ENCODE assay signal across 18 cellular contexts in genomic region chr5:6550628-6551027, GRCh38.
A peak's percentile ranks its signal among the peaks of the same experiment; 100 is the strongest.
DNase-seq lines count a peak whose midpoint lies in the region; ATAC-seq and TF ChIP-seq lines count a peak whose summit lies in the region.
"Had no signal": no experiment of that assay in that cellular context is flagged by ENCODE, and none has a peak within 500 bp of the region (broad histone marks: within the 10 kb centered on the region; RNA-seq: fewer than 3 reads in every experiment).

No MANE protein-coding gene starts in this region.

- peaks cover 9% of the 10 kb centered on the region for H3K4me1 Mint-ChIP-seq in osteocyte (ENCODE audit: unreplicated experiment)

- peaks cover 0 to 7% (median 2%) of the 10 kb centered on the region in 4 donors for H3K4me1 ChIP-seq in esophagus muscularis mucosa
- peaks cover 23% of the 10 kb centered on the region in 2 donors for H3K4me1 ChIP-seq in gastrocnemius medialis

- H3K27me3 ChIP-seq in esophagus muscularis mucosa (peaks cover 0 to 8% (median 0%) of the 10 kb centered on the region in 4 donors), gastrocnemius medialis (no peaks in the 10 kb centered on the region)

- TF ChIP-seq POLR2A in esophagus muscularis mucosa (IDR thresholded peaks at IDR 0.05; ENCODE audit: low read depth) = no peak
- TF ChIP-seq POLR2A in gastrocnemius medialis (IDR thresholded peaks at IDR 0.05) = no peak

- no peaks in the 10 kb centered on the region for H3K9me3 Mint-ChIP-seq in osteocyte (ENCODE audit: unreplicated experiment)
- H3K9me3 Mint-ChIP-seq: CD4-positive, alpha-beta memory T cell had no signal

- ATAC-seq in gastrocnemius medialis (no peak), GM18502 (IDR thresholded peaks at IDR 0.05; ENCODE audit: poor library complexity, unreplicated experiment) (no peak)
- ATAC-seq: HepG2 had no signal

- no peaks in the 10 kb centered on the region for H3K36me3 Mint-ChIP-seq in osteocyte (ENCODE audit: unreplicated experiment)
- H3K36me3 Mint-ChIP-seq: CD4-positive, alpha-beta memory T cell; IgD-negative memory B cell had no signal

- H3K27ac Mint-ChIP-seq in osteocyte (ENCODE audit: unreplicated experiment) = no peak overlapping the region
- H3K27ac Mint-ChIP-seq: CD4-positive, alpha-beta memory T cell; IgD-negative memory B cell had no signal

- TF ChIP-seq CTCF in esophagus muscularis mucosa (IDR thresholded peaks at IDR 0.05) = no peak
- no peak for TF ChIP-seq CTCF in osteocyte (IDR thresholded peaks at IDR 0.05)
- no peak for TF ChIP-seq CTCF in gastrocnemius medialis (IDR thresholded peaks at IDR 0.05 in 4 of 5, conservative IDR thresholded peaks at IDR 0.05 in 1 of 5)

- TF ChIP-seq EP300 in esophagus muscularis mucosa (IDR thresholded peaks at IDR 0.05) = no peak

- in situ Hi-C loops in gastrocnemius medialis (cut with MboI; ENCODE audit: low sequenced_read_pairs in 4 of 4) = loop anchor here in 1 of 4 donors (10.0 kb wide), 1 partner anchor 96 kb away; no protein-coding TSS in a partner anchor

- no peaks in the 10 kb centered on the region for H3K36me3 ChIP-seq in esophagus muscularis mucosa
- H3K36me3 ChIP-seq in gastrocnemius medialis = no peaks in the 10 kb centered on the region

- peak; percentile 20 for DNase-seq in ecto neural progenitor cell (ENCODE audit: low spot score)
- peak; percentile 77 for DNase-seq in esophagus muscularis mucosa (ENCODE audit: extremely low spot score)
- DNase-seq in osteocyte (ENCODE audit: extremely low spot score, unreplicated experiment) = peak; percentile 48
- no peak for DNase-seq in gastrocnemius medialis
- DNase-seq in CD1c-positive myeloid dendritic cell (ENCODE audit: extremely low spot score) = no peak
- DNase-seq in stimulated activated CD4-positive, alpha-beta T cell treated with anti-CD3 and anti-CD28 coated beads, Interleukin-12 subunit alpha, Interleukin-12 subunit beta, amount 100 ng/mL, for 4 hours = no peak
- no peak for DNase-seq in nucleus accumbens (lab: John Stamatoyannopoulos, UW)
- DNase-seq: ACHN; CD4-positive, alpha-beta memory T cell; DMS153; DMS79; GDM1; GOT3; H9 had no signal

- 92% methylated on average over 7 of the region's 7 CpGs for WGBS in esophagus muscularis mucosa

- no peaks in the 10 kb centered on the region for H3K27me3 Mint-ChIP-seq in osteocyte (ENCODE audit: unreplicated experiment)

- H3K27ac ChIP-seq in esophagus muscularis mucosa (replicated peaks in 1 of 4) = no peak overlapping the region
- peak overlapping the region; percentile 82 to 88 (median 84) for H3K27ac ChIP-seq in gastrocnemius medialis
- H3K27ac ChIP-seq: C4-2B had no signal

- no peak overlapping the region for H3K4me3 ChIP-seq in esophagus muscularis mucosa
- H3K4me3 ChIP-seq in gastrocnemius medialis = no peak overlapping the region

- intact Hi-C loops in esophagus muscularis mucosa (cut with DNase I) (no loop called here), gastrocnemius medialis (cut with DNase I; ENCODE audit: low total_unique reads) (loop anchor here (1.0 to 2.0 kb wide), 3 partner anchors 24 to 128 kb away; no protein-coding TSS in a partner anchor)

- H3K9me3 ChIP-seq in esophagus muscularis mucosa (no peaks in the 10 kb centered on the region), gastrocnemius medialis (no peaks in the 10 kb centered on the region)

- no peak overlapping the region for H3K4me3 Mint-ChIP-seq in osteocyte (ENCODE audit: unreplicated experiment)
- H3K4me3 Mint-ChIP-seq: CD4-positive, alpha-beta memory T cell; H9; IgD-negative memory B cell had no signal

Comparison
In these comparisons a context has a peak if more than half of its experiments do, and no peak if none do; other contexts are left out.
1. DNase-seq: peak in ecto neural progenitor cell (single experiment), esophagus muscularis mucosa (single experiment) and osteocyte (single experiment); none in gastrocnemius medialis (0 of 2), CD1c-positive myeloid dendritic cell (single experiment), stimulated activated CD4-positive, alpha-beta T cell treated with anti-CD3 and anti-CD28 coated beads, Interleukin-12 subunit alpha, Interleukin-12 subunit beta, amount 100 ng/mL, for 4 hours (single experiment) and nucleus accumbens (0 of 56).
2. H3K27ac ChIP-seq: peak in gastrocnemius medialis (4 of 4); none in esophagus muscularis mucosa (0 of 4).